ENCODE assay signal across 1 cellular context in genomic region chr15:79960502-79961217, GRCh38.
TF ChIP-seq lines count a peak whose summit lies in the region.

No MANE protein-coding gene starts in this region.

TF ChIP-seq in HepG2, 621 proteins besides CTCF, POLR2A, EP300 and RAD21 (continued from another document):
- TF ChIP-seq ATF4 (CRISPR knock-in tag; IDR thresholded peaks at IDR 0.05) (0 out of 4 replicates have a peak, but pooled peaks of 1 of the 2 experiments have one; percentile 47), IRF2 (CRISPR knock-in tag; IDR thresholded peaks at IDR 0.05) (no peak), MIER2 (CRISPR knock-in tag; IDR thresholded peaks at IDR 0.05) (no peak), ZZZ3 (CRISPR knock-in tag; IDR thresholded peaks at IDR 0.05; ENCODE audit: borderline replicate concordance) (no peak), NFYC (CRISPR knock-in tag; IDR thresholded peaks at IDR 0.05) (no peak), ZEB1 (IDR thresholded peaks at IDR 0.05; ENCODE audit: insufficient replicate concordance, low read depth) (no peak), ZNF883 (CRISPR knock-in tag; IDR thresholded peaks at IDR 0.05; ENCODE audit: not compliant biosample characterization) (no peak), MAFF (IDR thresholded peaks at IDR 0.05; ENCODE audit: low read depth, low read length) (no peak), REXO4 (CRISPR knock-in tag; IDR thresholded peaks at IDR 0.05; ENCODE audit: borderline replicate concordance) (no peak), RAD51 (IDR thresholded peaks at IDR 0.05; ENCODE audit: borderline replicate concordance) (no peak), MBNL3 (CRISPR knock-in tag; conservative IDR thresholded peaks at IDR 0.05) (no peak), ZC3H13 (CRISPR knock-in tag; IDR thresholded peaks at IDR 0.05) (no peak), PAXIP1 (CRISPR knock-in tag; conservative IDR thresholded peaks at IDR 0.05) (no peak), ZFP41 (CRISPR knock-in tag; IDR thresholded peaks at IDR 0.05; ENCODE audit: borderline replicate concordance) (no peak), ZNF746 (CRISPR knock-in tag; IDR thresholded peaks at IDR 0.05) (no peak), NR2F6 (IDR thresholded peaks at IDR 0.05) (0 out of 2 replicates have a peak, but pooled peaks have one; percentile 11), NR2F6 (CRISPR knock-in tag; IDR thresholded peaks at IDR 0.05) (no peak), U2AF2 (IDR thresholded peaks at IDR 0.05; ENCODE audit: low read depth, low read length) (no peak), PLRG1 (conservative IDR thresholded peaks at IDR 0.05) (no peak), POLR2G (IDR thresholded peaks at IDR 0.05; ENCODE audit: low read depth, low read length) (no peak), ZNF703 (CRISPR knock-in tag; IDR thresholded peaks at IDR 0.05; ENCODE audit: borderline replicate concordance) (no peak), ZNF639 (CRISPR knock-in tag; conservative IDR thresholded peaks at IDR 0.05) (no peak), ARID5B (CRISPR knock-in tag; IDR thresholded peaks at IDR 0.05) (peak; percentile 30; the same call in 1 of the 2 replicates), ARHGAP35 (CRISPR knock-in tag; IDR thresholded peaks at IDR 0.05; ENCODE audit: borderline replicate concordance) (no peak), ZNF567 (CRISPR knock-in tag; IDR thresholded peaks at IDR 0.05; ENCODE audit: borderline replicate concordance) (no peak), ZNF589 (CRISPR knock-in tag; conservative IDR thresholded peaks at IDR 0.05) (no peak), POLR2AphosphoS2 (IDR thresholded peaks at IDR 0.05; ENCODE audit: low read depth, low read length) (no peak), ZNF720 (CRISPR knock-in tag; IDR thresholded peaks at IDR 0.05) (no peak), THAP9 (CRISPR knock-in tag; IDR thresholded peaks at IDR 0.05; ENCODE audit: borderline replicate concordance) (no peak), ZSCAN5A (CRISPR knock-in tag; IDR thresholded peaks at IDR 0.05; ENCODE audit: borderline replicate concordance) (no peak), ZNF414 (CRISPR knock-in tag; IDR thresholded peaks at IDR 0.05) (no peak), GATAD2A (CRISPR knock-in tag; IDR thresholded peaks at IDR 0.05) (peak; percentile 56; the same call in 1 of the 2 replicates), RARA (CRISPR knock-in tag; IDR thresholded peaks at IDR 0.05) (peak; percentile 19; the same call in 1 of the 2 replicates), HNF4A (CRISPR knock-in tag; IDR thresholded peaks at IDR 0.05) (peak; percentile 43), ZNF205 (CRISPR knock-in tag; IDR thresholded peaks at IDR 0.05) (no peak)
